21 cellular contexts compared by ENCODE assay signal in the genomic region with DNA sequence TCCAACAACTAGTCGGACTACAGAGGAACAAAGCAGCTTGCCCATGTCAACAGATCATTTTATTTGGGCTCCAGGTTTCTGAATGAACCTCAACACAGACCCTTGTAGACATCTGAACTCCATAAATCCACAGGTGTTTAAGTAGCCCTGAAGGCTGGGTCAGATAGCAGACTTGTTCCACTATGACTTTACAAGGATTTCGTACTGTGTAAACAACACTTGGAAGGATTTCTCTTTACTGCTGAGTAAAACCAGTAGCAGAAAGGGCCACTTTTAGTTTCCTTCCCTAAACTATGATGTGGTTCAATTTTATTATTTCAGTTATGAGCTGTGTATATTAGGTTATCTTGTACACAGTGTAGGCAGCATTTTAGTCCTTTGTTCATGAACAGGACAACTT.
"Had no signal": no experiment of that assay in that cellular context is flagged by ENCODE, and none has a peak within 500 bp of the region (broad histone marks: within the 10 kb centered on the region; RNA-seq: fewer than 3 reads in every experiment).

No MANE protein-coding gene starts in this region.

- ATAC-seq: activated CD8-positive, alpha-beta memory T cell treated with anti-CD3 and anti-CD28 coated beads, Interleukin-2, amount 10 ng/mL, durations not matched to agents 7 days and 5 days; activated naive CD4-positive, alpha-beta T cell treated with anti-CD3 and anti-CD28 coated beads, Interleukin-2, amount 50 U/mL, for 72 hours; gastrocnemius medialis; natural killer cell; psoas muscle; sciatic nerve; stimulated activated memory B cell treated with anti-CD40 and anti-IgM and Interleukin-4, amounts not matched to agents 10 μg/mL and 1 μg/mL and 100 μg/mL, for 72 hours had no signal

- H3K27me3 Mint-ChIP-seq: activated CD8-positive, alpha-beta memory T cell treated with anti-CD3 and anti-CD28 coated beads, Interleukin-2, amount 10 ng/mL, durations not matched to agents 7 days and 5 days; activated T-cell treated with anti-CD3 and anti-CD28 coated beads, Interleukin-2, amount 50 U/mL, for 24 hours; brain; central memory CD8-positive, alpha-beta T cell; stimulated activated memory B cell treated with anti-CD40 and anti-IgM and Interleukin-4, amounts not matched to agents 10 μg/mL and 1 μg/mL and 100 μg/mL, for 72 hours had no signal

- H3K36me3 Mint-ChIP-seq: activated CD8-positive, alpha-beta memory T cell treated with anti-CD3 and anti-CD28 coated beads, Interleukin-2, amount 10 ng/mL, durations not matched to agents 7 days and 5 days; activated naive CD4-positive, alpha-beta T cell treated with anti-CD3 and anti-CD28 coated beads, Interleukin-2, amount 50 U/mL, for 72 hours; natural killer cell had no signal

- H3K4me1 Mint-ChIP-seq: activated CD8-positive, alpha-beta memory T cell treated with anti-CD3 and anti-CD28 coated beads, Interleukin-2, amount 10 ng/mL, durations not matched to agents 7 days and 5 days; brain; central memory CD8-positive, alpha-beta T cell; natural killer cell; stimulated activated memory B cell treated with anti-CD40 and anti-IgM and Interleukin-4, amounts not matched to agents 10 μg/mL and 1 μg/mL and 100 μg/mL, for 72 hours had no signal

- DNase-seq: activated CD4-positive, alpha-beta T cell treated with anti-CD3 and anti-CD28 coated beads for 1 hour; activated CD4-positive, alpha-beta T cell treated with anti-CD3 and anti-CD28 coated beads, Interleukin-2, amount 50 U/mL, for 48 hours; activated CD8-positive, alpha-beta memory T cell treated with anti-CD3 and anti-CD28 coated beads, Interleukin-2, amount 10 ng/mL, durations not matched to agents 7 days and 5 days; activated effector memory CD4-positive, alpha-beta T cell treated with anti-CD3 and anti-CD28 coated beads, Interleukin-2, amount 50 U/mL, for 16 hours; activated T-cell treated with anti-CD3 and anti-CD28 coated beads, Interleukin-2, amount 50 U/mL, for 24 hours; amniotic stem cell; cortex of kidney; effector CD8-positive, alpha-beta T cell; gastrocnemius medialis; kidney glomerular epithelial cell; natural killer cell; occipital lobe; psoas muscle; spleen; stimulated activated CD4-positive, alpha-beta T cell treated with anti-CD3 and anti-CD28 coated beads, Interleukin-1b, Interleukin-23, amount 100 ng/mL, for 48 hours; transverse colon had no signal

- H3K27ac Mint-ChIP-seq: activated CD8-positive, alpha-beta memory T cell treated with anti-CD3 and anti-CD28 coated beads, Interleukin-2, amount 10 ng/mL, durations not matched to agents 7 days and 5 days; activated naive CD4-positive, alpha-beta T cell treated with anti-CD3 and anti-CD28 coated beads, Interleukin-2, amount 50 U/mL, for 72 hours; activated T-cell treated with anti-CD3 and anti-CD28 coated beads, Interleukin-2, amount 50 U/mL, for 24 hours; brain; natural killer cell; stimulated activated memory B cell treated with anti-CD40 and anti-IgM and Interleukin-4, amounts not matched to agents 10 μg/mL and 1 μg/mL and 100 μg/mL, for 72 hours had no signal

- H3K4me3 Mint-ChIP-seq: activated CD8-positive, alpha-beta memory T cell treated with anti-CD3 and anti-CD28 coated beads, Interleukin-2, amount 10 ng/mL, durations not matched to agents 7 days and 5 days; activated T-cell treated with anti-CD3 and anti-CD28 coated beads, Interleukin-2, amount 50 U/mL, for 24 hours; brain; central memory CD8-positive, alpha-beta T cell; natural killer cell; stimulated activated memory B cell treated with anti-CD40 and anti-IgM and Interleukin-4, amounts not matched to agents 10 μg/mL and 1 μg/mL and 100 μg/mL, for 72 hours had no signal
